ENCODE assay signal across 9 cellular contexts in the genomic region with DNA sequence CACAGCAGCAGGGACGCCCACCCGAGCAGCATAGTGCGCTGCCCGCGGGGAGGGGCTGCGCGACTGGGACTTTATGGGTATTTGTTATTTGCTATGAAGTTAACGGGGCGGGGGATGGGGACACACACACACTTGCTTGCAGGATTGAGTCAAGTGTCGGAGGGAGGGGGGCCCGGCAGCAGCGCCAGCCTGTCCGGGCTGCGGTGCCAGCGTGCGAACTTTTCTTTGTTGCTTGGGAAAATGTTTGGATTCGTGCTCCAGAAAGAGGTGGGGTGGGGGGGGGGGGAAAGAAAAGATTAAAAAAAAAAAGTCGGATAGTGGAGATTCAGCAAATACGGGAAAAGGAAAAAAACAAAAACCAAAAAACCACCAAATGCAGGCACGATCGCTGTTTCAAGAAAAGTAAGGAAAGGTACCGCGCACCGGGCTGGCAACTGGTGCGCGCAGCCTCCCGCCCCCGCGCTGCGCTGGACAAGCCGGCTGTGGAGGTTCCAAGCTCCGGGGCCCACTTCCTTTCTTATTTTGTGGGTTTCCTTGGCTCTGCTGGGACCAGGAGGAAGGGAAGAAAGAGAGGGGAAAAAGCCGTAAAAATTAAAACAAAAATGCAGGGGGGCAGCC. TPM values are rescaled to one million over a fixed set of nuclear protein-coding genes. Genes with fewer than 3 reads are reported as not detected.
DNase-seq lines count a peak whose midpoint lies in the region; FAIRE-seq and TF ChIP-seq lines count a peak whose summit lies in the region.
"Had no signal": no experiment of that assay in that cellular context is flagged by ENCODE, and none has a peak within 500 bp of the region (broad histone marks: within the 10 kb centered on the region; RNA-seq: fewer than 3 reads in every experiment).

No MANE protein-coding gene starts in this region.

- H3K4me1 ChIP-seq in esophagus muscularis mucosa (peaks cover 8 to 61% (median 56%) of the 10 kb centered on the region in 4 donors), muscle layer of colon (ENCODE audit: insufficient read depth, low read length) (peaks cover 4% of the 10 kb centered on the region)

- no peak for TF ChIP-seq EP300 in esophagus muscularis mucosa (IDR thresholded peaks at IDR 0.05)

- no peak overlapping the region for H3K9ac ChIP-seq in muscle layer of colon (ENCODE audit: low read length)

- intact Hi-C loops in esophagus muscularis mucosa (cut with DNase I), result no loop called here

- DNase-seq in 8988T, result peak; percentile 14
- peak; percentile 51 for DNase-seq in LHCN-M2 (ENCODE audit: low read depth)
- DNase-seq in esophagus muscularis mucosa (ENCODE audit: extremely low spot score), result no peak
- DNase-seq in dermis blood vessel endothelial cell, result no peak
- no peak for DNase-seq in GDM1 (lab: John Stamatoyannopoulos, UW)
- DNase-seq in NCI-H226, result no peak
- DNase-seq in GM12892 (ENCODE audit: insufficient read length), result no peak
- DNase-seq: foreskin melanocyte had no signal

- H3K27me3 ChIP-seq in esophagus muscularis mucosa (peaks cover 0 to 11% (median 0%) of the 10 kb centered on the region in 4 donors), muscle layer of colon (ENCODE audit: control insufficient read depth in 1 of 2, insufficient read depth in 2 of 2, low read length in 2 of 2) (peaks cover 0 to 13% of the 10 kb centered on the region in 2 donors)

- TF ChIP-seq POLR2A in esophagus muscularis mucosa (IDR thresholded peaks at IDR 0.05; ENCODE audit: low read depth) (no peak), GM12892 (IDR thresholded peaks at IDR 0.05; ENCODE audit: low read depth, low read length) (no peak)

- no peak for FAIRE-seq in GM12892 (lab: Jason Lieb, UNC)

- H3K4me3 ChIP-seq in esophagus muscularis mucosa (peak overlapping the region; percentile 64 to 76 (median 69)), muscle layer of colon (ENCODE audit: low read depth in 1 of 2, low read length in 2 of 2) (peak overlapping the region; percentile 71 to 72)

- H3K9me3 ChIP-seq in esophagus muscularis mucosa (no peaks in the 10 kb centered on the region), muscle layer of colon (ENCODE audit: low read length) (no peaks in the 10 kb centered on the region)

- no peak for TF ChIP-seq CTCF in esophagus muscularis mucosa (IDR thresholded peaks at IDR 0.05)

- no peaks in the 10 kb centered on the region for H3K36me3 ChIP-seq in esophagus muscularis mucosa
- H3K36me3 ChIP-seq in muscle layer of colon (ENCODE audit: insufficient read depth, low read length), result no peaks in the 10 kb centered on the region

- H3K27ac ChIP-seq in esophagus muscularis mucosa (replicated peaks in 1 of 4), result peak overlapping the region; percentile 75 to 90 (median 83)
- H3K27ac ChIP-seq in muscle layer of colon (ENCODE audit: low read depth, low read length), result peak overlapping the region; percentile 61

- WGBS in esophagus muscularis mucosa, result 3% methylated on average over 26 of the region's 33 CpGs

RNA-seq across cellular contexts. Expression of a gene that starts 0.4 kb away (rescaled TPM):
- total RNA-seq in LHCN-M2 (2014; rRNA removed) (10.1 and 11.7 TPM in 2 replicates), esophagus muscularis mucosa (10 to 100 TPM; 14.4 to 34.5 (median 20.8) TPM), dermis blood vessel endothelial cell (0.33 and 0.34 TPM in 2 replicates)
- 12.3 TPM for polyA plus RNA-seq in LHCN-M2 (2012)
- not detected for polyA plus RNA-seq in GM12892 (2012; ENCODE audit: missing spikeins)

Comparison
In these comparisons a context has a peak if more than half of its experiments do, and no peak if none do; other contexts are left out.
1. DNase-seq: peak in 8988T (single experiment) and LHCN-M2 (single experiment); none in esophagus muscularis mucosa (single experiment), dermis blood vessel endothelial cell (single experiment), GDM1 (single experiment), NCI-H226 (single experiment) and GM12892 (single experiment).